Comparison of ENCODE assay signal across 8 cellular contexts in genomic region chrX:48521353-48522243, GRCh38. TPM values are rescaled to one million over a fixed set of nuclear protein-coding genes. Genes with fewer than 3 reads are reported as not detected.
A peak's percentile ranks its signal among the peaks of the same experiment; 100 is the strongest.
DNase-seq lines count a peak whose midpoint lies in the region; ATAC-seq, FAIRE-seq and TF ChIP-seq lines count a peak whose summit lies in the region.

EBP (plus strand) TSS chrX:48521808; CDS start chrX:48523772, 1,964 bp downstream.

- TF ChIP-seq CTCF in right atrium auricular region (IDR thresholded peaks at IDR 0.05): no peak

- H3K27ac ChIP-seq in right atrium auricular region: peak within 1 kb of the TSS; percentile 75 to 78

- peak within 1 kb of the TSS; percentile 38 to 58 for H3K4me3 ChIP-seq in right atrium auricular region

- H3K36me3 ChIP-seq in right atrium auricular region: peaks cover 2% of the 10 kb centered on the region

- DNase-seq in NCI-H187 treated with DMSO at 0.1 percent for 48 hours (lab: John Stamatoyannopoulos, UW) (peak; percentile 68), T-helper 2 cell (peak; percentile 79 to 98 (median 92)), amygdala (lab: John Stamatoyannopoulos, UW) (peak; percentile 2 to 88 (median 66)), right atrium auricular region (ENCODE audit: low spot score) (peak; percentile 88), pulmonary artery endothelial cell (ENCODE audit: low read depth, low spot score) (peak; percentile 32), urothelium cell line (ENCODE audit: low spot score) (peak; percentile 93)

- H3K9me3 ChIP-seq in right atrium auricular region: no peaks in the 10 kb centered on the region

- H3K27me3 ChIP-seq in right atrium auricular region: no peaks in the 10 kb centered on the region

- ATAC-seq in GM18502 (IDR thresholded peaks at IDR 0.05; ENCODE audit: poor library complexity, unreplicated experiment) (peak; percentile 94), HG02943 (IDR thresholded peaks at IDR 0.05; ENCODE audit: low read depth, unreplicated experiment) (peak; percentile 87)

- no peak for FAIRE-seq in urothelium cell line (lab: Jason Lieb, UNC)

- peaks cover 0 to 8% of the 10 kb centered on the region in 2 donors for H3K4me1 ChIP-seq in right atrium auricular region

RNA-seq across cellular contexts. Expression of gene EBP, which starts in this region (rescaled TPM):
- total RNA-seq in right atrium auricular region: 10 to 100 TPM; 49.3 to 73.7 TPM
- 137 and 142 TPM in 2 replicates for total RNA-seq in pulmonary artery endothelial cell

Comparison
In these comparisons a context has a peak if more than half of its experiments do, and no peak if none do; other contexts are left out.
1. Peak in every context shown above with its lines: DNase-seq, ATAC-seq, H3K4me3 ChIP-seq and H3K27ac ChIP-seq.
2. DNase-seq: peak in every context shown above with its lines; median percentile 93 in urothelium cell line; 92 in T-helper 2 cell; 88 in right atrium auricular region; 68 in NCI-H187 treated with DMSO at 0.1 percent for 48 hours; 66 in amygdala; 32 in pulmonary artery endothelial cell.